23 cellular contexts compared by ENCODE assay signal in genomic region chr18:1965541-1965940, GRCh38.
DNase-seq lines count a peak whose midpoint lies in the region; FAIRE-seq and TF ChIP-seq lines count a peak whose summit lies in the region.
"Had no signal": no experiment of that assay in that cellular context is flagged by ENCODE, and none has a peak within 500 bp of the region (broad histone marks: within the 10 kb centered on the region; RNA-seq: fewer than 3 reads in every experiment).

No MANE protein-coding gene starts in this region.

- no peak for DNase-seq in endodermal cell
- DNase-seq in neuronal stem cell (ENCODE audit: low spot score): peak; percentile 14
- DNase-seq in urothelium cell line (ENCODE audit: low spot score): no peak
- no peak for DNase-seq in NCI-H1048 (lab: John Stamatoyannopoulos, UW)
- DNase-seq in ovary: no peak
- no peak for DNase-seq in kidney glomerular epithelial cell (lab: John Stamatoyannopoulos, UW)
- DNase-seq: ACHN; BE2C; C1 segment of cervical spinal cord; CD4-positive, CD25-positive, alpha-beta regulatory T cell; CD8-positive, alpha-beta memory T cell; COR-L47; DMS 273 treated with DMSO at 0.1 percent for 48 hours; DMS53; DND-41; EL; GM23248; HCEC 1CT had no signal

- TF ChIP-seq EP300 in ovary (IDR thresholded peaks at IDR 0.05): no peak

- H3K9me2 ChIP-seq in Loucy (replicated peaks; ENCODE audit: low read depth, low read length): no peaks in the 10 kb centered on the region

- H3K4me3 Mint-ChIP-seq in endodermal cell: no peak overlapping the region
- H3K4me3 Mint-ChIP-seq: CD4-positive, CD25-positive, alpha-beta regulatory T cell; CD8-positive, alpha-beta memory T cell; IgD-negative memory B cell had no signal

- H3K4me3 ChIP-seq in Loucy (ENCODE audit: low read length, poor library complexity, severe bottlenecking): no peak overlapping the region
- H3K4me3 ChIP-seq in endodermal cell (ENCODE audit: low read length): no peak overlapping the region
- H3K4me3 ChIP-seq in neuronal stem cell (ENCODE audit: low read length in 2 of 2): no peak overlapping the region
- H3K4me3 ChIP-seq in ovary: no peak overlapping the region
- H3K4me3 ChIP-seq: GM12878, GM23248 had no signal

- H3K4me1 ChIP-seq in Loucy (ENCODE audit: insufficient read depth, low read length, poor library complexity, severe bottlenecking): no peaks in the 10 kb centered on the region
- H3K4me1 ChIP-seq in endodermal cell (ENCODE audit: control insufficient read depth, insufficient read depth, low read length): peaks cover 3% of the 10 kb centered on the region
- peaks cover 3 to 9% of the 10 kb centered on the region in 2 donors for H3K4me1 ChIP-seq in neuronal stem cell (ENCODE audit: control insufficient read depth in 2 of 2, insufficient read depth in 1 of 2, low read depth in 1 of 2, low read length in 2 of 2)
- no peaks in the 10 kb centered on the region for H3K4me1 ChIP-seq in ovary (ENCODE audit: insufficient read depth)
- H3K4me1 ChIP-seq: BE2C had no signal

- H2AFZ ChIP-seq in Loucy (ENCODE audit: low read length) (0 out of 2 replicates have a peak overlapping the region, but pooled peaks have one; percentile 41), neuronal stem cell (ENCODE audit: low read length) (no peak overlapping the region)
- H2AFZ ChIP-seq: GM23248 had no signal

- peak overlapping the region; percentile 25 for H3K27ac ChIP-seq in endodermal cell (ENCODE audit: low read depth, low read length)
- H3K27ac ChIP-seq in neuronal stem cell (replicated peaks; ENCODE audit: low read length): no peak overlapping the region
- no peak overlapping the region for H3K27ac ChIP-seq in ovary
- H3K27ac ChIP-seq: GM23248 had no signal

- TF ChIP-seq CTCF in Loucy (conservative IDR thresholded peaks at IDR 0.05; ENCODE audit: low read length) (no peak), endodermal cell (conservative IDR thresholded peaks at IDR 0.05) (no peak), ovary (IDR thresholded peaks at IDR 0.05) (no peak)

- peaks cover 3% of the 10 kb centered on the region for H3K27me3 Mint-ChIP-seq in endodermal cell (ENCODE audit: insufficient read depth)
- H3K27me3 Mint-ChIP-seq: CD4-positive, CD25-positive, alpha-beta regulatory T cell; IgD-negative memory B cell had no signal

- H3K27me3 ChIP-seq in Loucy (ENCODE audit: insufficient read depth, low read length, poor library complexity, severe bottlenecking) (no peaks in the 10 kb centered on the region), endodermal cell (ENCODE audit: control insufficient read depth, insufficient read depth, low read length, poor library complexity, severe bottlenecking) (no peaks in the 10 kb centered on the region), neuronal stem cell (ENCODE audit: control insufficient read depth in 3 of 3, insufficient read depth in 3 of 3, low read depth in 1 of 3, low read length in 3 of 3) (no peaks in the 10 kb centered on the region), ovary (no peaks in the 10 kb centered on the region)
- H3K27me3 ChIP-seq: BE2C had no signal

- H3K4me2 ChIP-seq in Loucy (ENCODE audit: low read depth, low read length, poor library complexity, severe bottlenecking): no peak overlapping the region
- H3K4me2 ChIP-seq in neuronal stem cell (ENCODE audit: insufficient read depth, low read length, poor library complexity, severe bottlenecking): no peak overlapping the region

- H2AK5ac ChIP-seq in neuronal stem cell (ENCODE audit: low read depth, low read length): no peak overlapping the region

- H4K20me1 ChIP-seq in Loucy (ENCODE audit: insufficient read depth, low read length, poor library complexity, severe bottlenecking): no peaks in the 10 kb centered on the region

- H3K4ac ChIP-seq in neuronal stem cell (ENCODE audit: low read length): no peak overlapping the region

- no peak overlapping the region for H3K18ac ChIP-seq in neuronal stem cell (ENCODE audit: low read length)

- no peak overlapping the region for H3K9ac ChIP-seq in Loucy (ENCODE audit: low read depth, low read length, poor library complexity, severe bottlenecking)
- H3K9ac ChIP-seq in endodermal cell (ENCODE audit: extremely low read depth, low read length, poor library complexity, severe bottlenecking): no peak overlapping the region
- H3K9ac ChIP-seq in neuronal stem cell (ENCODE audit: low read depth, low read length, poor library complexity): no peak overlapping the region
- H3K9ac ChIP-seq: GM23248 had no signal

- H3K36me3 ChIP-seq in Loucy (ENCODE audit: insufficient read depth, low read length) (no peaks in the 10 kb centered on the region), endodermal cell (ENCODE audit: control insufficient read depth, insufficient read depth, low read length) (no peaks in the 10 kb centered on the region), neuronal stem cell (replicated peaks in 1 of 2; ENCODE audit: control insufficient read depth in 2 of 2, insufficient read depth in 2 of 2, low read length in 2 of 2) (no peaks in the 10 kb centered on the region), ovary (no peaks in the 10 kb centered on the region)
- H3K36me3 ChIP-seq: BE2C had no signal

- no peak overlapping the region for H3K14ac ChIP-seq in neuronal stem cell (ENCODE audit: low read length)

- WGBS in endodermal cell (ENCODE audit: insufficient coverage in 1 of 2, insufficient read length in 1 of 2), 2 experiments: 23% methylated on average over 2 of the region's 2 CpGs; no CpG with 5 or more reads in 1 of the 2 experiments
- no CpG with 5 or more reads among the region's 2 CpGs for WGBS in neuronal stem cell (ENCODE audit: extremely low coverage in 2 of 2, insufficient read length in 2 of 2, insufficient replicate concordance in 1 of 2), 2 donors
- WGBS in ovary, 3 donors: 50 to 69% (median 62%) methylated on average over 2 of the region's 2 CpGs

- no peak overlapping the region for H4K8ac ChIP-seq in neuronal stem cell (ENCODE audit: low read depth, low read length)

- H2BK5ac ChIP-seq in neuronal stem cell (ENCODE audit: low read length): no peak overlapping the region

- no peaks in the 10 kb centered on the region for H3K79me1 ChIP-seq in neuronal stem cell (ENCODE audit: low read depth, low read length)

- no peak overlapping the region for H4K91ac ChIP-seq in neuronal stem cell (ENCODE audit: low read depth, low read length, poor library complexity)

- no peak overlapping the region for H2BK120ac ChIP-seq in neuronal stem cell (ENCODE audit: low read depth, low read length)

- FAIRE-seq in urothelium cell line (lab: Jason Lieb, UNC): peak; percentile 50
- FAIRE-seq: A204.1, GM12878, HTR-8/SVneo had no signal

- no peak overlapping the region for H3K23ac ChIP-seq in neuronal stem cell (ENCODE audit: low read depth, low read length, poor library complexity)

- no peaks in the 10 kb centered on the region for H3K79me2 ChIP-seq in Loucy (ENCODE audit: insufficient read depth, low read length)

- no peaks in the 10 kb centered on the region for H3K9me3 Mint-ChIP-seq in endodermal cell
- H3K9me3 Mint-ChIP-seq: CD8-positive, alpha-beta memory T cell had no signal

- H2BK15ac ChIP-seq in neuronal stem cell (ENCODE audit: low read length): no peak overlapping the region

- TF ChIP-seq POLR2A in ovary (IDR thresholded peaks at IDR 0.05): no peak

- H3F3A ChIP-seq in Loucy (ENCODE audit: low read depth): no peaks in the 10 kb centered on the region

- intact Hi-C loops in ovary (cut with DNase I): no loop called here

- H2BK12ac ChIP-seq in neuronal stem cell (ENCODE audit: low read length): no peak overlapping the region

- no peak overlapping the region for H3K27ac Mint-ChIP-seq in endodermal cell
- H3K27ac Mint-ChIP-seq: CD4-positive, CD25-positive, alpha-beta regulatory T cell; CD8-positive, alpha-beta memory T cell; IgD-negative memory B cell had no signal

- H3K36me3 Mint-ChIP-seq in endodermal cell (ENCODE audit: low read depth): no peaks in the 10 kb centered on the region
- H3K36me3 Mint-ChIP-seq: CD4-positive, CD25-positive, alpha-beta regulatory T cell; CD8-positive, alpha-beta memory T cell; IgD-negative memory B cell had no signal

- H3K4me1 Mint-ChIP-seq in endodermal cell: peaks cover 9% of the 10 kb centered on the region
- H3K4me1 Mint-ChIP-seq: CD4-positive, CD25-positive, alpha-beta regulatory T cell; CD8-positive, alpha-beta memory T cell; IgD-negative memory B cell had no signal

- H3K9me3 ChIP-seq in Loucy (ENCODE audit: insufficient read depth, low read depth, low read length) (no peaks in the 10 kb centered on the region), endodermal cell (ENCODE audit: control insufficient read depth, low read length) (no peaks in the 10 kb centered on the region), neuronal stem cell (replicated peaks in 1 of 2; ENCODE audit: control insufficient read depth in 2 of 2, insufficient read depth in 1 of 2, low read depth in 1 of 2, low read length in 2 of 2) (no peaks in the 10 kb centered on the region), ovary (no peaks in the 10 kb centered on the region)
- H3K9me3 ChIP-seq: BE2C had no signal
